In the genomic region with DNA sequence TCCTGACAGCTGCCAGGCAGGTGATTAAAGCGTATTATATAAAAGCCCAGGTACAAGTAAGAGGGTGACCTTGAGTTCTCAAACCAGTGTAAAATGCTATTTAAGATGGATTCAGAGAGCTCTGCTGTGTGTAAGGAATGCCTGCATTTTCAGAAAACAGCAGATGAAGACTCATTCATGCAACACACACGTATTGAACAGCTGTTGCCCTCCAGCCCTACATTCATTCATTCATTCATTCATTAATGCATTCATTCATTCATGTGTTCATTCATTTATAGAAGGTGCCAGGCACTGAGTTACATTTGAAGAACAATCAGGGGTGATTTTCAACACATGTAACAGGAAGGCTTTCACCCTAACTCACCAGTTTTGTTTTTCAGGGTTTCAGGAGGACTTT, we compare ENCODE assay signal across 19 cellular contexts.
"Had no signal": no experiment of that assay in that cellular context is flagged by ENCODE, and none has a peak within 500 bp of the region (broad histone marks: within the 10 kb centered on the region; RNA-seq: fewer than 3 reads in every experiment).

No MANE protein-coding gene starts in this region.

- H3K79me2 ChIP-seq: hepatocyte had no signal

- ATAC-seq: left colon had no signal

- H3K4me3 ChIP-seq: colonic mucosa, hepatocyte, vagina had no signal

- H3K4me1 ChIP-seq: colonic mucosa, vagina had no signal

- H3K27ac ChIP-seq: colonic mucosa, hepatocyte, neutrophil, vagina had no signal

- DNase-seq: caudate nucleus; colonic mucosa; dermis blood vessel endothelial cell; erythroblast; glutamatergic neuron; kidney; left colon; mesendoderm; naive B cell; posterior cingulate gyrus; small intestine; stimulated activated CD4-positive, alpha-beta T cell treated with anti-CD3 and anti-CD28 coated beads, Interleukin-2, amount 100 ng/mL, for 48 hours; stimulated activated naive CD4-positive, alpha-beta T cell treated with Interleukin-2 at 50 U/mL for 16 hours; trophoblast cell had no signal

- H2AFZ ChIP-seq: hepatocyte had no signal

- H3K9me3 ChIP-seq: colonic mucosa, neutrophil, vagina had no signal

- H3K4me2 ChIP-seq: hepatocyte had no signal

- H3K27me3 ChIP-seq: colonic mucosa, hepatocyte, vagina had no signal

- H3K36me3 ChIP-seq: colonic mucosa, neutrophil, vagina had no signal

- FAIRE-seq: endothelial cell of umbilical vein, frontal cortex, kidney, small intestine had no signal
